ENCODE assay signal across 17 cellular contexts in genomic region chr19:39170398-39171231, GRCh38. TPM values are rescaled to one million over a fixed set of nuclear protein-coding genes. Genes with fewer than 3 reads are reported as not detected.
DNase-seq lines count a peak whose midpoint lies in the region; ATAC-seq, FAIRE-seq and TF ChIP-seq lines count a peak whose summit lies in the region.
"Had no signal": no experiment of that assay in that cellular context is flagged by ENCODE, and none has a peak within 500 bp of the region (broad histone marks: within the 10 kb centered on the region; RNA-seq: fewer than 3 reads in every experiment).

No MANE protein-coding gene starts in this region.

- H2BK20ac ChIP-seq in H9 (ENCODE audit: low read depth, low read length, poor library complexity, severe bottlenecking), result no peak overlapping the region
- no peak overlapping the region for H2BK20ac ChIP-seq in H1 (ENCODE audit: low read length)

- H3K23ac ChIP-seq in H9 (ENCODE audit: insufficient read length, low read depth, low read length) (no peak overlapping the region), H1 (ENCODE audit: insufficient read length) (no peak overlapping the region)

- WGBS in H9 (ENCODE audit: extremely low coverage, insufficient read length, low lambda C conversion rate), result no CpG with 5 or more reads among the region's 17 CpGs
- WGBS in H1 (ENCODE audit: extremely low coverage in 1 of 2, insufficient coverage in 1 of 2, insufficient read length in 1 of 2, insufficient replicate concordance in 2 of 2, low coverage in 1 of 2, low lambda C conversion rate in 2 of 2, missing lambda C conversion rate in 1 of 2), 2 experiments, result 87% methylated on average over 17 of the region's 17 CpGs; no CpG with 5 or more reads in 1 of the 2 experiments
- WGBS in smooth muscle cell (ENCODE audit: low lambda C conversion rate), result 92% methylated on average over 17 of the region's 17 CpGs

- CTCF ChIA-PET in H1 (lab: Charles Lee; ENCODE audit: partially characterized antibody), result no interaction called here

- no peaks in the 10 kb centered on the region for H3K79me1 ChIP-seq in H9 (ENCODE audit: insufficient read depth, low read depth, low read length, poor library complexity, severe bottlenecking)
- H3K79me1 ChIP-seq in H1 (ENCODE audit: low read depth, low read length), result peaks cover 7% of the 10 kb centered on the region

- no peak overlapping the region for H3K56ac ChIP-seq in H9 (ENCODE audit: insufficient read length, low read depth, low read length)
- H3K56ac ChIP-seq in H1 (replicated peaks; ENCODE audit: insufficient read length, low read depth, low read length), result no peak overlapping the region

- no peak overlapping the region for H2AFZ ChIP-seq in H9 (ENCODE audit: low read length)
- H2AFZ ChIP-seq in H1 (ENCODE audit: low read length), result no peak overlapping the region
- no peak overlapping the region for H2AFZ ChIP-seq in smooth muscle cell (ENCODE audit: low read depth)
- H2AFZ ChIP-seq: PC-9 had no signal

- no peaks in the 10 kb centered on the region for H3F3A ChIP-seq in smooth muscle cell (ENCODE audit: low read depth)

- H3K4me3 Mint-ChIP-seq in H9 (no peak overlapping the region; a peak in 1 of 5 replicates), nephron progenitor cell (no peak overlapping the region)
- H3K4me3 Mint-ChIP-seq: CD8-positive, alpha-beta memory T cell had no signal

- H3K79me2 ChIP-seq in H9 (ENCODE audit: insufficient read depth, low read length) (no peaks in the 10 kb centered on the region), H1 (ENCODE audit: control insufficient read depth in 1 of 2, insufficient read depth in 2 of 2, low read length in 2 of 2) (peaks cover 0 to 4% of the 10 kb centered on the region in 2 experiments; a peak in 1 of 4 replicates), smooth muscle cell (ENCODE audit: low read depth) (peaks cover 5% of the 10 kb centered on the region)

- H2BK120ac ChIP-seq in H9 (ENCODE audit: low read depth, low read length, poor library complexity, severe bottlenecking) (no peak overlapping the region), H1 (replicated peaks; ENCODE audit: low read depth, low read length) (no peak overlapping the region)

- no peaks in the 10 kb centered on the region for H3K9me3 Mint-ChIP-seq in H9
- no peaks in the 10 kb centered on the region for H3K9me3 Mint-ChIP-seq in nephron progenitor cell
- H3K9me3 Mint-ChIP-seq: CD8-positive, alpha-beta memory T cell had no signal

- H3K4me2 ChIP-seq in H9 (ENCODE audit: insufficient read depth, insufficient read length, low read length) (no peak overlapping the region), H1 (ENCODE audit: insufficient read depth in 1 of 2, low read depth in 2 of 2, low read length in 2 of 2) (no peak overlapping the region), smooth muscle cell (no peak overlapping the region)
- H3K4me2 ChIP-seq: BLaER1, PC-9 had no signal

- H3K23me2 ChIP-seq in H9 (ENCODE audit: insufficient read length, low read depth, low read length, poor library complexity, severe bottlenecking) (peaks cover 3% of the 10 kb centered on the region), H1 (ENCODE audit: low read depth, low read length) (no peaks in the 10 kb centered on the region)

- peak overlapping the region in 2 of 3 experiments; percentile 34 to 74; a peak in 1 of 7 replicates for H3K27ac Mint-ChIP-seq in H9
- peak overlapping the region; percentile 81 for H3K27ac Mint-ChIP-seq in nephron progenitor cell

- H3K18ac ChIP-seq in H9 (ENCODE audit: insufficient read length, low read depth, low read length), result no peak overlapping the region
- H3K18ac ChIP-seq in H1 (ENCODE audit: extremely low read depth, low read length), result no peak overlapping the region

- H3K9me3 ChIP-seq in H9 (ENCODE audit: control insufficient read depth, low read depth, low read length), result no peaks in the 10 kb centered on the region
- H3K9me3 ChIP-seq in H1 (ENCODE audit: insufficient read depth in 2 of 2, low read depth in 1 of 2, low read length in 1 of 2), result no peaks in the 10 kb centered on the region
- no peaks in the 10 kb centered on the region for H3K9me3 ChIP-seq in smooth muscle cell (replicated peaks; ENCODE audit: low read depth)
- H3K9me3 ChIP-seq: BLaER1, MG63 had no signal

- H2AK5ac ChIP-seq in H9 (ENCODE audit: insufficient read length, low read length) (no peak overlapping the region), H1 (ENCODE audit: low read depth, low read length) (no peak overlapping the region)

- H3K4me3 ChIP-seq in H1 (ENCODE audit: extremely low read depth in 1 of 4, insufficient read depth in 2 of 4, low read depth in 3 of 4, low read length in 4 of 4) (no peak overlapping the region), smooth muscle cell (no peak overlapping the region)
- H3K4me3 ChIP-seq: BLaER1, MG63, PC-9 had no signal

- no peak overlapping the region for H2BK5ac ChIP-seq in H9 (ENCODE audit: insufficient read length, low read length)
- peak overlapping the region; percentile 63; the same call in 1 of the 2 replicates for H2BK5ac ChIP-seq in H1 (ENCODE audit: low read depth, low read length)

- no peak overlapping the region for H3T11ph ChIP-seq in H9 (ENCODE audit: low read length)

- H3K27me3 ChIP-seq in H9 (ENCODE audit: insufficient read depth, low read length) (no peaks in the 10 kb centered on the region), H1 (replicated peaks in 1 of 4; ENCODE audit: control insufficient read depth in 3 of 4, extremely low read depth in 1 of 4, insufficient read depth in 3 of 4, low read length in 3 of 4) (no peaks in the 10 kb centered on the region), smooth muscle cell (ENCODE audit: low read depth) (no peaks in the 10 kb centered on the region)
- H3K27me3 ChIP-seq: BLaER1, MG63 had no signal

- peaks cover 2 to 26% (median 19%) of the 10 kb centered on the region in 3 experiments; a peak in 6 of 7 replicates for H3K36me3 Mint-ChIP-seq in H9 (ENCODE audit: insufficient read depth in 1 of 3, low read depth in 3 of 3)
- peaks cover under 1% of the 10 kb centered on the region for H3K36me3 Mint-ChIP-seq in nephron progenitor cell (ENCODE audit: low read depth)

- no peak for TF ChIP-seq CTCF in H9 (conservative IDR thresholded peaks at IDR 0.05)
- no peak for TF ChIP-seq CTCF in H1 (IDR thresholded peaks at IDR 0.05; ENCODE audit: control extremely low read depth in 1 of 3, insufficient read depth in 1 of 3, low read depth in 1 of 3, low read length in 3 of 3)
- TF ChIP-seq CTCF in nephron progenitor cell (IDR thresholded peaks at IDR 0.05), result no peak
- no peak for TF ChIP-seq CTCF in smooth muscle cell (IDR thresholded peaks at IDR 0.05; ENCODE audit: borderline replicate concordance, insufficient read depth, poor library complexity, severe bottlenecking)

- H3K4ac ChIP-seq in H9 (ENCODE audit: low read depth, low read length), result no peak overlapping the region
- no peak overlapping the region for H3K4ac ChIP-seq in H1 (replicated peaks; ENCODE audit: insufficient read length, low read depth, low read length)

- H3K14ac ChIP-seq in H9 (ENCODE audit: insufficient read depth, low read length) (no peak overlapping the region; the same call in 1 of the 2 replicates), H1 (ENCODE audit: insufficient read length) (no peak overlapping the region)

- H2BK15ac ChIP-seq in H9 (ENCODE audit: low read depth, low read length) (no peak overlapping the region), H1 (ENCODE audit: low read length) (no peak overlapping the region)

- H2BK12ac ChIP-seq in H9 (ENCODE audit: insufficient read length, low read depth, low read length), result no peak overlapping the region
- no peak overlapping the region for H2BK12ac ChIP-seq in H1 (ENCODE audit: low read depth, low read length)

- H4K20me1 ChIP-seq in H9 (ENCODE audit: control insufficient read depth, insufficient read depth, insufficient read length) (no peaks in the 10 kb centered on the region), H1 (replicated peaks in 1 of 2; ENCODE audit: control insufficient read depth in 1 of 2, insufficient read depth in 2 of 2, low read length in 2 of 2) (peaks cover 9 to 20% of the 10 kb centered on the region in 2 experiments), smooth muscle cell (ENCODE audit: low read depth) (peaks cover 54% of the 10 kb centered on the region)

- ATAC-seq in GM21786 (IDR thresholded peaks at IDR 0.05; ENCODE audit: unreplicated experiment), result no peak

- H4K91ac ChIP-seq in H9 (ENCODE audit: insufficient read length, low read depth, low read length) (no peak overlapping the region), H1 (replicated peaks; ENCODE audit: insufficient read length, low read length) (no peak overlapping the region)

- peak; percentile 39 for DNase-seq in DMS 273 (lab: John Stamatoyannopoulos, UW; ENCODE audit: unreplicated experiment)
- no peak for DNase-seq in DMS 273 treated with DMSO at 0.1 percent for 48 hours (lab: John Stamatoyannopoulos, UW)
- no peak for DNase-seq in H9
- no peak for DNase-seq in H1 (ENCODE audit: low read depth in 1 of 2, low spot score in 2 of 2)
- DNase-seq in nephron progenitor cell, result no peak
- DNase-seq in smooth muscle cell (lab: John Stamatoyannopoulos, UW; ENCODE audit: unreplicated experiment), result no peak
- DNase-seq in NCI-H1105 (lab: John Stamatoyannopoulos, UW), result no peak
- DNase-seq: 8988T; CD8-positive, alpha-beta memory T cell; MG63; NCI-H1092 treated with DMSO at 0.1 percent for 48 hours; NCI-H187 treated with DMSO at 0.1 percent for 48 hours; NCI-H446; PC-9 had no signal

- POLR2A ChIA-PET in H1 (lab: Charles Lee; ENCODE audit: partially characterized antibody), result no interaction called here

- no peak overlapping the region for H3K9ac ChIP-seq in H9 (ENCODE audit: extremely low read depth, insufficient read length, low read length)
- H3K9ac ChIP-seq in H1 (replicated peaks in 1 of 4; ENCODE audit: extremely low read depth in 1 of 4, low read depth in 3 of 4, low read length in 3 of 4), result no peak overlapping the region; a peak in 1 of 7 replicates
- H3K9ac ChIP-seq in smooth muscle cell (ENCODE audit: low read depth), result no peak overlapping the region
- H3K9ac ChIP-seq: BLaER1 had no signal

- no peak overlapping the region for H3K27ac ChIP-seq in H9 (ENCODE audit: insufficient read length, low read depth, low read length)
- H3K27ac ChIP-seq in H1 (ENCODE audit: low read depth, low read length), result peak overlapping the region; percentile 10; the same call in 1 of the 2 replicates
- H3K27ac ChIP-seq in smooth muscle cell (ENCODE audit: low read depth), result no peak overlapping the region
- H3K27ac ChIP-seq: BLaER1, PC-9 had no signal

- H4K8ac ChIP-seq in H9 (replicated peaks; ENCODE audit: insufficient read length, low read depth, low read length) (no peak overlapping the region), H1 (ENCODE audit: extremely low read depth, insufficient read depth, low read length) (peak overlapping the region; percentile 25; the same call in 1 of the 2 replicates)

- no peak for TF ChIP-seq POLR2A in H1 (IDR thresholded peaks at IDR 0.05; ENCODE audit: control extremely low read depth in 1 of 2, low read depth in 2 of 2, low read length in 2 of 2)

- H4K5ac ChIP-seq in H9 (ENCODE audit: insufficient read length, low read depth, low read length) (no peak overlapping the region), H1 (ENCODE audit: insufficient read length, low read depth, low read length) (no peak overlapping the region)

- peaks cover 15 to 24% of the 10 kb centered on the region in 2 experiments for H3K4me1 Mint-ChIP-seq in H9
- peaks cover 5% of the 10 kb centered on the region for H3K4me1 Mint-ChIP-seq in nephron progenitor cell
- H3K4me1 Mint-ChIP-seq: CD8-positive, alpha-beta memory T cell had no signal

- peaks cover 0 to 18% (median 3%) of the 10 kb centered on the region in 4 experiments; a peak in 3 of 8 replicates for H3K36me3 ChIP-seq in H1 (ENCODE audit: control insufficient read depth in 2 of 4, insufficient read depth in 4 of 4, low read length in 3 of 4)
- H3K36me3 ChIP-seq in smooth muscle cell (ENCODE audit: low read depth), result no peaks in the 10 kb centered on the region

- TF ChIP-seq RAD21 in H1 (IDR thresholded peaks at IDR 0.05 in 1 of 2, conservative IDR thresholded peaks at IDR 0.05 in 1 of 2; ENCODE audit: low read depth in 2 of 2, low read length in 2 of 2), result no peak

- no peak for TF ChIP-seq EP300 in H1 (IDR thresholded peaks at IDR 0.05; ENCODE audit: borderline replicate concordance in 1 of 2, low read depth in 2 of 2, low read length in 2 of 2)

- FAIRE-seq in H1 (lab: Jason Lieb, UNC), result no peak

- no peaks in the 10 kb centered on the region for H3K27me3 Mint-ChIP-seq in H9 (ENCODE audit: low read depth)
- no peaks in the 10 kb centered on the region for H3K27me3 Mint-ChIP-seq in nephron progenitor cell (ENCODE audit: low read depth, poor library complexity)
- H3K27me3 Mint-ChIP-seq: CD8-positive, alpha-beta memory T cell had no signal

- H3K4me1 ChIP-seq in H9 (ENCODE audit: insufficient read depth, low read length) (no peaks in the 10 kb centered on the region; the same call in 1 of the 2 replicates), H1 (replicated peaks in 1 of 4; ENCODE audit: control insufficient read depth in 3 of 4, insufficient read depth in 4 of 4, low read length in 3 of 4) (peaks cover 2 to 32% (median 16%) of the 10 kb centered on the region in 4 experiments), smooth muscle cell (ENCODE audit: low read depth) (peaks cover 4% of the 10 kb centered on the region)

RNA-seq across cellular contexts. Expression of gene NCCRP1, which starts 26.1 kb away (rescaled TPM):
- 1.9 and 2.7 TPM in 2 replicates for total RNA-seq in H9 (2021)
- 2.8 and 3.2 TPM in 2 replicates for total RNA-seq in H1 (2021; fragmentation: NEBNext Ultra II Directional; extraction: Animal tissue kit (Norgen Biotek cat#: 25700))
- 7.9 and 11.2 TPM in 2 replicates for polyA plus RNA-seq in H1 (2011; rRNA removed)
- 3.8 TPM for polyA plus RNA-seq in H1 (2011; cell fraction: cytosol; rRNA removed)
- polyA plus RNA-seq in H1 (2011; cell fraction: nucleus; rRNA removed), result 3.1 TPM
- polyA plus RNA-seq in H1 (2012, experiment 1 of 2), result 1.9 to 4.0 TPM (median 2.6 TPM) in 4 replicates
- 2.5 TPM for polyA plus RNA-seq in H1 (2012, experiment 2 of 2)
- polyA plus RNA-seq in H1 (2013, experiment 1 of 2), result 2.1 TPM
- 2.4 TPM for polyA plus RNA-seq in H1 (2013, experiment 2 of 2)
- polyA minus RNA-seq in H1 (2011; rRNA and poly(A)+ RNA removed), result 1.7 and 3.1 TPM in 2 replicates
- 2.6 TPM for polyA minus RNA-seq in H1 (2011; cell fraction: cytosol; rRNA and poly(A)+ RNA removed)
- 1.00 TPM for polyA minus RNA-seq in H1 (2011; cell fraction: nucleus; rRNA and poly(A)+ RNA removed)
- total RNA-seq in smooth muscle cell, result 2.2 and 4.0 TPM in 2 replicates
- 1.5 TPM in 2 replicates for polyA plus RNA-seq in smooth muscle cell
- total RNA-seq: CD8-positive, alpha-beta memory T cell; H4 had no signal
- polyA plus RNA-seq: CD8-positive, alpha-beta memory T cell had no signal

RNA-seq across cellular contexts. Expression of gene SYCN, which starts 33.4 kb away (rescaled TPM):
- total RNA-seq in H9 (2021) (not detected in 2 replicates), smooth muscle cell (not detected in 2 replicates)
- not detected in 2 replicates for total RNA-seq in H1 (2021; fragmentation: NEBNext Ultra II Directional; extraction: Animal tissue kit (Norgen Biotek cat#: 25700))
- polyA plus RNA-seq in H1 (2011; rRNA removed) (not detected in 2 replicates), smooth muscle cell (not detected in 2 replicates)
- polyA plus RNA-seq in H1 (2011; cell fraction: cytosol; rRNA removed), result not detected
- polyA plus RNA-seq in H1 (2011; cell fraction: nucleus; rRNA removed), result not detected
- not detected in 4 replicates for polyA plus RNA-seq in H1 (2012, experiment 1 of 2)
- not detected for polyA plus RNA-seq in H1 (2012, experiment 2 of 2)
- polyA plus RNA-seq in H1 (2013, experiment 1 of 2), result not detected
- polyA plus RNA-seq in H1 (2013, experiment 2 of 2), result not detected
- not detected in 2 replicates for polyA minus RNA-seq in H1 (2011; rRNA and poly(A)+ RNA removed)
- polyA minus RNA-seq in H1 (2011; cell fraction: cytosol; rRNA and poly(A)+ RNA removed), result not detected
- polyA minus RNA-seq in H1 (2011; cell fraction: nucleus; rRNA and poly(A)+ RNA removed), result not detected
- total RNA-seq: CD8-positive, alpha-beta memory T cell; H4; PC-9 had no signal
- polyA plus RNA-seq: CD8-positive, alpha-beta memory T cell had no signal

RNA-seq across cellular contexts. Expression of gene PAK4, which starts 45.0 kb away (rescaled TPM):
- 62.6 and 63.1 TPM in 2 replicates for total RNA-seq in H9 (2021)
- total RNA-seq in H1 (2021; fragmentation: NEBNext Ultra II Directional; extraction: Animal tissue kit (Norgen Biotek cat#: 25700)), result 64.4 and 67.6 TPM in 2 replicates
- 50.7 and 107 TPM in 2 replicates for polyA plus RNA-seq in H1 (2011; rRNA removed)
- polyA plus RNA-seq in H1 (2011; cell fraction: cytosol; rRNA removed), result 55.5 TPM
- polyA plus RNA-seq in H1 (2011; cell fraction: nucleus; rRNA removed), result 89.7 TPM
- polyA plus RNA-seq in H1 (2012, experiment 1 of 2), result 40.5 to 57.3 TPM (median 53.1 TPM) in 4 replicates
- 64.2 TPM for polyA plus RNA-seq in H1 (2012, experiment 2 of 2)
- 47.5 TPM for polyA plus RNA-seq in H1 (2013, experiment 1 of 2)
- polyA plus RNA-seq in H1 (2013, experiment 2 of 2), result 47.5 TPM
- polyA minus RNA-seq in H1 (2011; rRNA and poly(A)+ RNA removed), result 17.7 and 25.9 TPM in 2 replicates
- 39.9 TPM for polyA minus RNA-seq in H1 (2011; cell fraction: cytosol; rRNA and poly(A)+ RNA removed)
- 22.8 TPM for polyA minus RNA-seq in H1 (2011; cell fraction: nucleus; rRNA and poly(A)+ RNA removed)
- 9.7 and 11.8 TPM in 2 replicates for total RNA-seq in smooth muscle cell
- polyA plus RNA-seq in smooth muscle cell, result 19.1 and 19.9 TPM in 2 replicates
